Comparison of ENCODE assay signal across 26 cellular contexts in genomic region chr13:111064661-111065060, GRCh38.
"Had no signal": no experiment of that assay in that cellular context is flagged by ENCODE, and none has a peak within 500 bp of the region (broad histone marks: within the 10 kb centered on the region; RNA-seq: fewer than 3 reads in every experiment).

No MANE protein-coding gene starts in this region.

- FAIRE-seq: frontal cortex, pancreas had no signal

- H3K4me2 ChIP-seq: smooth muscle cell had no signal

- H3K4me3 ChIP-seq: colonic mucosa, lower lobe of right lung, mucosa of descending colon, pancreas, right lobe of liver, smooth muscle cell, suprapubic skin, transverse colon, upper lobe of right lung, uterus had no signal

- H3K36me3 ChIP-seq: colonic mucosa, lower lobe of right lung, neutrophil, pancreas, right lobe of liver, suprapubic skin, transverse colon, upper lobe of right lung, uterus had no signal

- H3K4me1 ChIP-seq: colonic mucosa, pancreas, right lobe of liver, upper lobe of right lung, uterus had no signal

- H3K27me3 ChIP-seq: colonic mucosa, pancreas, right lobe of liver, upper lobe of right lung, uterus had no signal

- H3K27ac ChIP-seq: colonic mucosa, neutrophil, pancreas, right lobe of liver, suprapubic skin, transverse colon, upper lobe of right lung, uterus had no signal

- H3K9me3 ChIP-seq: colonic mucosa, lower lobe of right lung, mucosa of descending colon, neutrophil, pancreas, right lobe of liver, suprapubic skin, transverse colon, upper lobe of right lung, uterus had no signal

- DNase-seq: colonic mucosa; effector memory CD4-positive, alpha-beta T cell; erythroblast; islet precursor cell; kidney glomerular epithelial cell; left colon; left ventricle myocardium superior; lower lobe of right lung; mucosa of descending colon; naive B cell; pancreas; retina; right lobe of liver; stimulated activated CD4-positive, alpha-beta T cell treated with anti-CD3 and anti-CD28 coated beads, Interleukin-12 subunit alpha, Interleukin-12 subunit beta, amount 100 ng/mL, for 4 hours; stimulated activated CD4-positive, alpha-beta T cell treated with anti-CD3 and anti-CD28 coated beads, Interleukin-1b, Interleukin-23, amount 100 ng/mL, for 48 hours; stimulated activated CD4-positive, alpha-beta T cell treated with anti-CD3 and anti-CD28 coated beads, Interleukin-4, amount 100 ng/mL, for 1 hour; stimulated activated CD8-positive, alpha-beta memory T cell treated with anti-CD3 and anti-CD28 coated beads, Interleukin-4, amount 100 ng/mL, for 48 hours; stimulated activated naive CD4-positive, alpha-beta T cell; stimulated activated naive CD8-positive, alpha-beta T cell treated with anti-CD3 and anti-CD28 coated beads, Interleukin-15, amount 100 ng/mL, for 72 hours; transverse colon; upper lobe of right lung; uterus had no signal
